Comparison of ENCODE assay signal across 1 cellular context in genomic region chr16:12323007-12323699, GRCh38.
TF ChIP-seq lines count a peak whose summit lies in the region.

No MANE protein-coding gene starts in this region.

TF ChIP-seq in GM12878, 131 proteins besides CTCF, POLR2A, EP300 and RAD21 (continued from another document):
- peak in 1 of 2 experiments; percentile 34; a peak in 1 of 4 replicates for TF ChIP-seq ETV6 (conservative IDR thresholded peaks at IDR 0.05 in 1 of 2, IDR thresholded peaks at IDR 0.05 in 1 of 2; ENCODE audit: borderline replicate concordance in 1 of 2, low read depth in 1 of 2)
- TF ChIP-seq BCL11A (IDR thresholded peaks at IDR 0.05; ENCODE audit: low read depth, low read length) = peak; percentile 71
- TF ChIP-seq REST (IDR thresholded peaks at IDR 0.05; ENCODE audit: low read depth, low read length) = no peak
- TF ChIP-seq ZZZ3 (IDR thresholded peaks at IDR 0.05; ENCODE audit: control insufficient read depth, insufficient read length, low read depth) = no peak
- TF ChIP-seq SREBF1 (IDR thresholded peaks at IDR 0.05; ENCODE audit: low read length) = no peak
- peak; percentile 74 for TF ChIP-seq CREM (IDR thresholded peaks at IDR 0.05; ENCODE audit: low read depth)
- TF ChIP-seq POU2F2 (IDR thresholded peaks at IDR 0.05; ENCODE audit: borderline replicate concordance, low read depth, low read length) = peak; percentile 69
- peak; percentile 28 for TF ChIP-seq SKIL (IDR thresholded peaks at IDR 0.05; ENCODE audit: low read depth, poor library complexity, severe bottlenecking)
- TF ChIP-seq NR2F1 (conservative IDR thresholded peaks at IDR 0.05) = no peak
- TF ChIP-seq CBFB (IDR thresholded peaks at IDR 0.05; ENCODE audit: low read depth) = peak; percentile 92
- no peak for TF ChIP-seq CHD4 (IDR thresholded peaks at IDR 0.05)
- TF ChIP-seq SMC3 (IDR thresholded peaks at IDR 0.05; ENCODE audit: borderline replicate concordance, low read length) = no peak
- TF ChIP-seq CREB1 (IDR thresholded peaks at IDR 0.05; ENCODE audit: low read depth) = 0 out of 2 replicates have a peak, but pooled peaks have one; percentile 26
- TF ChIP-seq HCFC1 (IDR thresholded peaks at IDR 0.05; ENCODE audit: low read length) = no peak
- peak; percentile 85 for TF ChIP-seq ZBED1 (IDR thresholded peaks at IDR 0.05; ENCODE audit: borderline replicate concordance)
- TF ChIP-seq EED (IDR thresholded peaks at IDR 0.05; ENCODE audit: low read depth) = peak; percentile 84
- TF ChIP-seq ZNF592 (IDR thresholded peaks at IDR 0.05) = no peak
- TF ChIP-seq IRF4 (IDR thresholded peaks at IDR 0.05; ENCODE audit: low read depth, low read length) = 0 out of 2 replicates have a peak, but pooled peaks have one; percentile 44
- peak; percentile 84 for TF ChIP-seq TCF3 (IDR thresholded peaks at IDR 0.05; ENCODE audit: borderline replicate concordance, insufficient read depth, low read depth, low read length)
- TF ChIP-seq SIX5 (IDR thresholded peaks at IDR 0.05; ENCODE audit: low read depth, low read length, severe bottlenecking) = no peak
- TF ChIP-seq PAX5 (IDR thresholded peaks at IDR 0.05; ENCODE audit: borderline replicate concordance, low read depth, low read length) = peak; percentile 77
- no peak for TF ChIP-seq NR2C2 (IDR thresholded peaks at IDR 0.05; ENCODE audit: borderline replicate concordance, control insufficient read depth, insufficient read length, low read depth)
- peak; percentile 59 for TF ChIP-seq MEF2B (IDR thresholded peaks at IDR 0.05; ENCODE audit: partially characterized antibody, poor library complexity, severe bottlenecking)
- peak; percentile 92 for TF ChIP-seq RUNX3 (IDR thresholded peaks at IDR 0.05; ENCODE audit: low read length)
- TF ChIP-seq NFIC (IDR thresholded peaks at IDR 0.05; ENCODE audit: low read depth, low read length) = peak; percentile 70
- no peak for TF ChIP-seq ZNF622 (IDR thresholded peaks at IDR 0.05)
- TF ChIP-seq TCF12 (IDR thresholded peaks at IDR 0.05; ENCODE audit: low read depth, low read length) = peak; percentile 36; the same call in 1 of the 2 replicates
- TF ChIP-seq JUNB (IDR thresholded peaks at IDR 0.05) = peak; percentile 75
- peak; percentile 50 for TF ChIP-seq BCL3 (IDR thresholded peaks at IDR 0.05; ENCODE audit: borderline replicate concordance, insufficient read depth, low read depth, low read length, poor library complexity, severe bottlenecking)
- no peak for TF ChIP-seq STAT3 (IDR thresholded peaks at IDR 0.05; ENCODE audit: low read depth, low read length)
TF ChIP-seq in GM12878: peak in this region for 20.
